In the genomic region with DNA sequence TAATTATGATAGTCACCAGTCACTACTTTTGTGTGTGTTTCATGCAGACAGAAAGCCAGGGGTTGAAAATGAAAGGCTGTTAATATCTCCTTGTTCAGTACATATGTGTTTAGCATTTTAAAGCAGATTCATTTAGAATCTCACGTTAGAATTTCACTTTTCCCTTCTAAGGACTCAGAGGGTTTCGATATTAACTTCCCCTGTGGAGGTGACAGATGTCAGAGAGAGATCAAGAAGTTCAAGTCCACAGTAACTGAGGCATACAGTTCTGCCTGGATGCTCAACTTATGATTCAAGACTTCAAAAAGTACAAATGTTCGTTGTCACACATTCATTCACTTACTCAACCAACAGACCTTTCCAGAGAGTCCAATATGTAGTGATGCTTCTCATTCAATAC, we compare ENCODE assay signal across 12 cellular contexts.
DNase-seq lines count a peak whose midpoint lies in the region; ATAC-seq and TF ChIP-seq lines count a peak whose summit lies in the region.
"Had no signal": no experiment of that assay in that cellular context is flagged by ENCODE, and none has a peak within 500 bp of the region (broad histone marks: within the 10 kb centered on the region; RNA-seq: fewer than 3 reads in every experiment).

No MANE protein-coding gene starts in this region.

- H3K4me3 ChIP-seq in thyroid gland (replicated peaks in 1 of 3), result no peak overlapping the region
- H3K4me3 ChIP-seq: tibial artery had no signal

- peak; percentile 68 for ATAC-seq in GM18517 (IDR thresholded peaks at IDR 0.05; ENCODE audit: unreplicated experiment)
- ATAC-seq in GM21360 (IDR thresholded peaks at IDR 0.05; ENCODE audit: unreplicated experiment), result peak; percentile 58
- peak; percentile 74 for ATAC-seq in HG03039 (IDR thresholded peaks at IDR 0.05; ENCODE audit: unreplicated experiment)
- ATAC-seq in activated T-helper 17 cell treated with anti-CD3 and anti-CD28 coated beads, Interleukin-2, amount 50 U/mL, for 72 hours (replicated peaks), result peak; percentile 37

- H3K36me3 ChIP-seq in thyroid gland, result no peaks in the 10 kb centered on the region
- H3K36me3 ChIP-seq: tibial artery had no signal

- H3K27me3 Mint-ChIP-seq in activated T-helper 17 cell treated with anti-CD3 and anti-CD28 coated beads, Interleukin-2, amount 50 U/mL, for 72 hours, result peaks cover 13% of the 10 kb centered on the region

- DNase-seq in central memory CD4-positive, alpha-beta T cell, result no peak
- no peak for DNase-seq in thyroid gland
- DNase-seq in SKM-1 treated with dmso at 0.1 percent for 144 hours (lab: John Stamatoyannopoulos, UW; ENCODE audit: unreplicated experiment), result no peak
- no peak for DNase-seq in RKO (ENCODE audit: low spot score)
- DNase-seq: activated CD4-positive, alpha-beta T cell treated with anti-CD3 and anti-CD28 coated beads for 4 hours; NCI-H82; retina; tibial artery had no signal

- intact Hi-C loops in thyroid gland (cut with DNase I), result no loop called here

- no peaks in the 10 kb centered on the region for H3K4me1 Mint-ChIP-seq in activated T-helper 17 cell treated with anti-CD3 and anti-CD28 coated beads, Interleukin-2, amount 50 U/mL, for 72 hours

- no peak overlapping the region for H3K27ac ChIP-seq in thyroid gland
- H3K27ac ChIP-seq: tibial artery had no signal

- H3K36me3 Mint-ChIP-seq in activated T-helper 17 cell treated with anti-CD3 and anti-CD28 coated beads, Interleukin-2, amount 50 U/mL, for 72 hours (ENCODE audit: low read depth), result no peaks in the 10 kb centered on the region

- WGBS in thyroid gland, 2 donors, result 88 to 90% methylated on average over 3 of the region's 3 CpGs

- no peak for TF ChIP-seq POLR2A in thyroid gland (IDR thresholded peaks at IDR 0.05)

- no peaks in the 10 kb centered on the region for H3K9me3 ChIP-seq in thyroid gland
- H3K9me3 ChIP-seq: tibial artery had no signal

- H3K4me3 Mint-ChIP-seq in activated T-helper 17 cell treated with anti-CD3 and anti-CD28 coated beads, Interleukin-2, amount 50 U/mL, for 72 hours, result no peak overlapping the region

- no peaks in the 10 kb centered on the region for H3K27me3 ChIP-seq in thyroid gland
- H3K27me3 ChIP-seq: tibial artery had no signal

- H3K27ac Mint-ChIP-seq in activated T-helper 17 cell treated with anti-CD3 and anti-CD28 coated beads, Interleukin-2, amount 50 U/mL, for 72 hours, result no peak overlapping the region

- no peaks in the 10 kb centered on the region for H3K9me3 Mint-ChIP-seq in activated T-helper 17 cell treated with anti-CD3 and anti-CD28 coated beads, Interleukin-2, amount 50 U/mL, for 72 hours

- H3K4me1 ChIP-seq in thyroid gland, result peaks cover 8 to 14% of the 10 kb centered on the region in 2 donors

- no peak for TF ChIP-seq CTCF in thyroid gland (IDR thresholded peaks at IDR 0.05)
